11 cellular contexts compared by ENCODE assay signal in the genomic region with DNA sequence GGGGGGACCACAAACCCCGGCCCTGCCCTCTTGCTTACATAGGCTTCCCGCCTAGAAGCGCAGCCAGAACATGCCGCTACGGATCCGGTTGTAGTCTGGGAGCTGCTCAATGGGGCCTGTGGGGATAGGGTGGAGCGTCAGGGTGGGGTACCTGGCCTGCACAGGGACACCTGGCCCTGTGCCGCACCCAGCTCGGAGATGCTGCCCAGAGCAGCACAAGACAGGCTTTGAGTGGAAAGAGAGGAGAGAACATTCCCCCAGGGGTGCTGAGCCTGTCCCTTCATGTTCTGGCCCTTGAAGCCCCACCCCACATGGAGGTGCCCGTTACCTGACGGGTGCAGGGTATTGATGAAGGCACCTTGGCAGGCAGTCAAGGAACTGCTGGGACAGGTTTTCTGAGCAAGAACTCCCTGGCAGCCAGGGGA. TPM values are rescaled to one million over a fixed set of nuclear protein-coding genes. Genes with fewer than 3 reads are reported as not detected.
A peak's percentile ranks its signal among the peaks of the same experiment; 100 is the strongest.
DNase-seq lines count a peak whose midpoint lies in the region; ATAC-seq and TF ChIP-seq lines count a peak whose summit lies in the region.
"Had no signal": no experiment of that assay in that cellular context is flagged by ENCODE, and none has a peak within 500 bp of the region (broad histone marks: within the 10 kb centered on the region; RNA-seq: fewer than 3 reads in every experiment).

No MANE protein-coding gene starts in this region.

- POLR2A ChIA-PET in BJ (lab: Charles Lee), result no interaction called here

- peaks cover 25% of the 10 kb centered on the region for H3K4me1 ChIP-seq in right cardiac atrium (ENCODE audit: control insufficient read depth, insufficient read depth, low read length)

- intact Hi-C loops in right cardiac atrium (cut with DNase I), result no loop called here

- WGBS in right cardiac atrium, result 74% methylated on average over 11 of the region's 11 CpGs

- H3K27ac ChIP-seq in right cardiac atrium (ENCODE audit: low read length) (peak overlapping the region; percentile 89), skin epidermis (peak overlapping the region in 20 of 21 experiments; percentile 39 to 95 (median 76))

- ATAC-seq in right cardiac atrium, result no peak
- ATAC-seq: activated naive CD8-positive, alpha-beta T cell treated with anti-CD3 and anti-CD28 coated beads, Interleukin-2, amount 50 U/mL, for 24 hours had no signal

- H3K4me3 ChIP-seq in BJ (ENCODE audit: low read depth, low read length) (0 out of 2 replicates have a peak overlapping the region, but pooled peaks have one; percentile 8), WI38 (ENCODE audit: low read depth, low read length) (peak overlapping the region; percentile 29), right cardiac atrium (ENCODE audit: low read length) (no peak overlapping the region), skin epidermis (no peak overlapping the region)

- H3K36me3 ChIP-seq in BJ (ENCODE audit: control insufficient read depth, insufficient read depth, low read length), result peaks cover 39% of the 10 kb centered on the region

- H3K27me3 ChIP-seq in BJ (ENCODE audit: control insufficient read depth, insufficient read depth, low read length) (no peaks in the 10 kb centered on the region), right cardiac atrium (ENCODE audit: control insufficient read depth, insufficient read depth) (no peaks in the 10 kb centered on the region)

- TF ChIP-seq CTCF in BJ (IDR thresholded peaks at IDR 0.05; ENCODE audit: insufficient read depth, low read depth, low read length) (no peak), WI38 (IDR thresholded peaks at IDR 0.05; ENCODE audit: low read depth, low read length) (no peak)

- H3K9me3 ChIP-seq in right cardiac atrium (ENCODE audit: control insufficient read depth, low read length), result no peaks in the 10 kb centered on the region

- no peak for DNase-seq in BJ (ENCODE audit: low read depth)
- peak in 2 of 3 donors; percentile 43 to 50 for DNase-seq in right cardiac atrium
- no peak for DNase-seq in Kasumi-1 (lab: John Stamatoyannopoulos, UW)
- DNase-seq in SW 1271 (lab: John Stamatoyannopoulos, UW), result no peak
- DNase-seq in iPS-NIHi11 (ENCODE audit: low spot score), result no peak
- DNase-seq in DMS153 treated with DMSO at 0.1 percent for 48 hours (lab: John Stamatoyannopoulos, UW; ENCODE audit: unreplicated experiment), result no peak
- DNase-seq: activated naive CD8-positive, alpha-beta T cell treated with anti-CD3 and anti-CD28 coated beads, Interleukin-2, amount 50 U/mL, for 24 hours; H9 had no signal

- CTCF ChIA-PET in BJ (lab: Yijun Ruan, JAX), result interaction anchor here (1.1 to 5.4 kb wide), 5 partner anchors 10 to 50 kb away, joined by 3 to 43 read pairs (median 6); partner anchors contain the start of genes SLC26A6 and UQCRC1

RNA-seq across cellular contexts. Expression of gene COL7A1, which starts 4.0 kb away (rescaled TPM):
- polyA plus RNA-seq in BJ (2011; rRNA removed) (41.6 and 60.8 TPM in 2 replicates), right cardiac atrium (8.7 TPM)
- polyA minus RNA-seq in BJ (2011; rRNA and poly(A)+ RNA removed), result 46.6 and 46.9 TPM in 2 replicates
- 10 to 100 TPM in 2 of 4 donors, 1 to 10 TPM in 2; 4.8 to 20.4 (median 10.6) TPM for total RNA-seq in right cardiac atrium

RNA-seq across cellular contexts. Expression of gene UQCRC1, which starts 10.4 kb away (rescaled TPM):
- 426 and 662 TPM in 2 replicates for polyA plus RNA-seq in BJ (2011; rRNA removed)
- 589 and 965 TPM in 2 replicates for polyA minus RNA-seq in BJ (2011; rRNA and poly(A)+ RNA removed)
- 100 to 1,000 TPM; 622 to 677 (median 648) TPM for total RNA-seq in right cardiac atrium
- polyA plus RNA-seq in right cardiac atrium, result 865 TPM

RNA-seq across cellular contexts. Expression of gene TMEM89, which starts 22.5 kb away (rescaled TPM):
- polyA plus RNA-seq in BJ (2011; rRNA removed) (0.13 TPM in 1 of 2 replicates, not detected in the other), right cardiac atrium (not detected)
- polyA minus RNA-seq in BJ (2011; rRNA and poly(A)+ RNA removed), result not detected in 2 replicates
- total RNA-seq in right cardiac atrium, result not detected
- total RNA-seq: LHCN-M2 had no signal

RNA-seq across cellular contexts. Expression of gene UCN2, which starts 35.5 kb away (rescaled TPM):
- 2.3 and 4.5 TPM in 2 replicates for polyA plus RNA-seq in BJ (2011; rRNA removed)
- polyA minus RNA-seq in BJ (2011; rRNA and poly(A)+ RNA removed), result 1.9 and 3.4 TPM in 2 replicates
- not detected for total RNA-seq in right cardiac atrium
- polyA plus RNA-seq in right cardiac atrium, result 0.16 TPM

RNA-seq across cellular contexts. Expression of gene SLC26A6, which starts 36.2 kb away (rescaled TPM):
- 26.4 and 45.8 TPM in 2 replicates for polyA plus RNA-seq in BJ (2011; rRNA removed)
- 35.1 and 56.4 TPM in 2 replicates for polyA minus RNA-seq in BJ (2011; rRNA and poly(A)+ RNA removed)
- 10 to 100 TPM in 3 of 4 donors, 1 to 10 TPM in 1; 8.6 to 15.4 (median 14.5) TPM for total RNA-seq in right cardiac atrium
- polyA plus RNA-seq in right cardiac atrium, result 12.0 TPM

Comparison
In these comparisons a context has a peak if more than half of its experiments do, and no peak if none do; other contexts are left out.
1. DNase-seq: peak in right cardiac atrium (2 of 3); none in BJ (single experiment), Kasumi-1 (0 of 2), SW 1271 (0 of 2), iPS-NIHi11 (single experiment) and DMS153 treated with DMSO at 0.1 percent for 48 hours (single experiment).
2. H3K4me3 ChIP-seq: peak in BJ (single experiment) and WI38 (single experiment); none in right cardiac atrium (single experiment) and skin epidermis (0 of 7).